34 cellular contexts compared by ENCODE assay signal in the genomic region with DNA sequence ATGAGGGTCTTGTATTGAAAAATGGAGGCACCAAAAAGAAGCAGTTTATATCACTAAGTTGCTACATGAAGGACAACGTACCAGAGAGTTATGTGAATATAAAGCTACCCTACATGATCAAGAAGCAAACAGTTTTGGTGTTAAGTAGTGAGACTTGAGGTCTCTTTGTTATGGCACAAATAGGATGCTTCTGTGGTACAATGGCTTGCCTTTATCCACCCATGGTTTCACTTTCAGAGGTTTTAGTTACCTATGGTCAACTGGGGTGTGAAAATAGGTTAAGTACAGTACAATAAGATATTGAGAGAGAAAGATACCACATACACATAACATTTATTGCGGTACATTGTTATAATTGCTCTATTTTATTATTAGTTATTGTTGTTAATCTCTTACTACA.
"Had no signal": no experiment of that assay in that cellular context is flagged by ENCODE, and none has a peak within 500 bp of the region (broad histone marks: within the 10 kb centered on the region; RNA-seq: fewer than 3 reads in every experiment).

No MANE protein-coding gene starts in this region.

- H3K9me3 ChIP-seq: MG63 had no signal

- H3K36me3 ChIP-seq: MG63 had no signal

- DNase-seq: Karpas-422, Kasumi-1, MG63, MV-4-11, NCI-H1048, NCI-H1092, NCI-H1092 treated with DMSO at 0.1 percent for 48 hours, NCI-H1105, NCI-H1105 treated with DMSO at 0.1 percent for 48 hours, NCI-H1417, NCI-H1417 treated with DMSO at 0.1 percent for 48 hours, NCI-H1436, NCI-H1436 treated with DMSO at 0.1 percent for 48 hours, NCI-H146, NCI-H1694, NCI-H1694 treated with DMSO at 0.1 percent for 48 hours, NCI-H187, NCI-H187 treated with DMSO at 0.1 percent for 48 hours, NCI-H1930, NCI-H2029, NCI-H2029 treated with DMSO at 0.1 percent for 48 hours, NCI-H2081, NCI-H2081 treated with DMSO at 0.1 percent for 48 hours, NCI-H2107, NCI-H2171, NCI-H2171 treated with DMSO at 0.1 percent for 48 hours, NCI-H2227 treated with DMSO at 0.1 percent for 48 hours, NCI-H226, NCI-H345, NCI-H446, NCI-H446 treated with DMSO at 0.1 percent for 48 hours, NCI-H510A, NCI-H510A treated with DMSO at 0.1 percent for 48 hours, NCI-H524 had no signal

- H3K27me3 ChIP-seq: MG63 had no signal

- H3K4me3 ChIP-seq: MG63 had no signal
